Comparison of ENCODE assay signal across 20 cellular contexts in genomic region chr4:125303058-125303457, GRCh38. TPM values are rescaled to one million over a fixed set of nuclear protein-coding genes. Genes with fewer than 3 reads are reported as not detected.
"Had no signal": no experiment of that assay in that cellular context is flagged by ENCODE, and none has a peak within 500 bp of the region (broad histone marks: within the 10 kb centered on the region; RNA-seq: fewer than 3 reads in every experiment).

No MANE protein-coding gene starts in this region.

- H3K4me3 Mint-ChIP-seq: nephron progenitor cell; stimulated activated naive CD8-positive, alpha-beta T cell treated with anti-CD3 and anti-CD28 coated beads, Interleukin-15, Interleukin-2, amounts not matched to agents 100 ng/mL and 50 ng/mL, for 24 hours had no signal

- DNase-seq: activated CD4-positive, CD25-positive, alpha-beta regulatory T cell treated with anti-CD3 and anti-CD28 coated beads, Interleukin-2, amount 50 U/mL, for 72 hours; activated CD8-positive, alpha-beta memory T cell treated with anti-CD3 and anti-CD28 coated beads for 24 hours; activated CD8-positive, alpha-beta memory T cell treated with anti-CD3 and anti-CD28 coated beads, Interleukin-2, amount 50 U/mL, for 48 hours; activated effector memory CD4-positive, alpha-beta T cell treated with anti-CD3 and anti-CD28 coated beads, Interleukin-2, amount 50 U/mL, for 16 hours; activated naive CD4-positive, alpha-beta T cell treated with anti-CD3 and anti-CD28 coated beads, Interleukin-2, amount 50 U/mL, for 16 hours; activated T-cell treated with anti-CD3 and anti-CD28 coated beads, Interleukin-2, amount 50 U/mL, for 48 hours; dermis blood vessel endothelial cell; effector memory CD4-positive, alpha-beta T cell; left lung; midbrain; nephron progenitor cell; nucleus accumbens; posterior cingulate gyrus; stimulated activated CD4-positive, alpha-beta T cell treated with anti-CD3 and anti-CD28 coated beads, Interleukin-2, amount 100 ng/mL, for 24 hours; T1000 had no signal

- H3K27me3 Mint-ChIP-seq: stimulated activated naive CD8-positive, alpha-beta T cell treated with anti-CD3 and anti-CD28 coated beads, Interleukin-15, Interleukin-2, amounts not matched to agents 100 ng/mL and 50 ng/mL, for 24 hours had no signal

- H3K4me3 ChIP-seq: cardiac muscle cell, esophagus muscularis mucosa, left lung, tibial nerve had no signal

- H3K27ac Mint-ChIP-seq: nephron progenitor cell; stimulated activated naive CD8-positive, alpha-beta T cell treated with anti-CD3 and anti-CD28 coated beads, Interleukin-15, Interleukin-2, amounts not matched to agents 100 ng/mL and 50 ng/mL, for 24 hours had no signal

- ATAC-seq: left lung had no signal

- H3K4me1 Mint-ChIP-seq: nephron progenitor cell had no signal

- H3K9me3 Mint-ChIP-seq: nephron progenitor cell; stimulated activated naive CD8-positive, alpha-beta T cell treated with anti-CD3 and anti-CD28 coated beads, Interleukin-15, Interleukin-2, amounts not matched to agents 100 ng/mL and 50 ng/mL, for 24 hours had no signal

RNA-seq across cellular contexts. Expression of gene FAT4, which starts 11.7 kb away (rescaled TPM):
- total RNA-seq: T-helper 1 cell treated with Interleukin-12 subunit alpha and Interleukin-12 subunit beta and Interleukin-4 antibody, amounts not matched to agents 30 ng/mL and 1 ng/mL, for 36 hours had no signal
